1 cellular context compared by ENCODE assay signal in the genomic region with DNA sequence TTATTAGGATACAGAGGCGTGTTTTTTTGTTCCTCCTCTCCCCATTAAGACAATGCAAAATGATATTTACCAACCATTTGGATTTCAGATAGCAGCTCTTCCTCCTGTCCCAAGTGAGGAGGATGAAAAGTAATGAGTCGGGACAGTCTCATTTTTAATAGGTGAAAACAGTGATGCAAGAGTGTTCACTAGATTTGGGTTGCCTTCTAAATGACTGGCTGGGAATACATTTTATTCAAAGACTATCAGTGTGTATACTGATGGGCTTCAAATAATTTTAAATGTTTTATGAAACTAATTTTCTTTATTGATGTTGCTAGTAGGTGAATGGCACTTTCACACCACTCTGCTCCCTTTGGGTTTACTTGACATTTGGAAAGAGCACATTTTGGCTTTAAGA.
TF ChIP-seq lines count a peak whose summit lies in the region.

No MANE protein-coding gene starts in this region.

TF ChIP-seq in HepG2, 621 proteins besides CTCF, POLR2A, EP300 and RAD21 (continued from another document):
- TF ChIP-seq DR1 (CRISPR knock-in tag; IDR thresholded peaks at IDR 0.05) = no peak
- TF ChIP-seq ZNF329 (CRISPR knock-in tag; IDR thresholded peaks at IDR 0.05; ENCODE audit: low read depth) = no peak
- no peak for TF ChIP-seq ZFY (CRISPR knock-in tag; IDR thresholded peaks at IDR 0.05)
- TF ChIP-seq ZNF589 (CRISPR knock-in tag; conservative IDR thresholded peaks at IDR 0.05) = no peak
- TF ChIP-seq ELF4 (CRISPR knock-in tag; IDR thresholded peaks at IDR 0.05; ENCODE audit: borderline replicate concordance) = 0 out of 2 replicates have a peak, but pooled peaks have one; percentile 13
